8 cellular contexts compared by ENCODE assay signal in genomic region chr2:239326831-239327535, GRCh38.
A peak's percentile ranks its signal among the peaks of the same experiment; 100 is the strongest.
DNase-seq lines count a peak whose midpoint lies in the region; ATAC-seq and TF ChIP-seq lines count a peak whose summit lies in the region.

No MANE protein-coding gene starts in this region.

- no TSS peak for BruUV-seq in Caco-2 (replicated peaks; lab: Mats Ljungman, UMichigan)

- H3K4me3 ChIP-seq in Caco-2 (ENCODE audit: low read depth, low read length): no peak overlapping the region

- H3K9me3 ChIP-seq in Caco-2: no peaks in the 10 kb centered on the region

- TF ChIP-seq CTCF in GM13976 (IDR thresholded peaks at IDR 0.05; ENCODE audit: borderline replicate concordance, control extremely low read depth, extremely low read depth, insufficient read depth, missing control alignments) (no peak), glutamatergic neuron (IDR thresholded peaks at IDR 0.05; ENCODE audit: partially characterized antibody, unreplicated experiment) (no peak), Caco-2 (IDR thresholded peaks at IDR 0.05; ENCODE audit: insufficient read depth in 1 of 2, low read depth in 1 of 2, low read length in 1 of 2, severe bottlenecking in 1 of 2, unreplicated experiment in 1 of 2) (no peak)

- CTCF ChIA-PET in Caco-2 (lab: Charles Lee): no interaction called here

- H3K27me3 Mint-ChIP-seq in glutamatergic neuron (ENCODE audit: unreplicated experiment) (peaks cover 2% of the 10 kb centered on the region), Caco-2 (ENCODE audit: insufficient read depth, unreplicated experiment) (no peaks in the 10 kb centered on the region)

- in situ Hi-C loops in GM13976 (cut with MboI; ENCODE audit: low sequenced_read_pairs, unreplicated experiment): no loop called here

- H3K27ac Mint-ChIP-seq in glutamatergic neuron (ENCODE audit: unreplicated experiment): peak overlapping the region; percentile 44
- no peak overlapping the region for H3K27ac Mint-ChIP-seq in Caco-2 (ENCODE audit: unreplicated experiment)

- POLR2A ChIA-PET in Caco-2 (lab: Charles Lee): no interaction called here

- H3K4me1 ChIP-seq in Caco-2: no peaks in the 10 kb centered on the region

- intact Hi-C loops in Caco-2 (cut with micrococcal nuclease; ENCODE audit: unreplicated experiment): no loop called here

- DNase-seq in GM13976 (ENCODE audit: low spot score) (peak; percentile 64), glutamatergic neuron (no peak), Caco-2 (no peak), foreskin melanocyte (no peak)
- peak; percentile 58 for DNase-seq in activated CD8-positive, alpha-beta memory T cell treated with anti-CD3 and anti-CD28 coated beads, Interleukin-2, amount 50 U/mL, for 1 hour (ENCODE audit: extremely low read depth)
- peak; percentile 23 to 65 (median 60) for DNase-seq in stimulated activated CD4-positive, alpha-beta T cell treated with anti-CD3 and anti-CD28 coated beads, TNF-alpha, amount 100 ng/mL, for 4 hours (ENCODE audit: low read depth in 3 of 3)

- no peaks in the 10 kb centered on the region for H3K27me3 ChIP-seq in Caco-2 (replicated peaks; ENCODE audit: control insufficient read depth, insufficient read depth, low read length)

- H3K4me3 Mint-ChIP-seq in glutamatergic neuron (ENCODE audit: unreplicated experiment) (no peak overlapping the region), Caco-2 (ENCODE audit: unreplicated experiment) (no peak overlapping the region)

- ATAC-seq in HG03442 (IDR thresholded peaks at IDR 0.05; ENCODE audit: unreplicated experiment) (peak; percentile 70), GM19035 (IDR thresholded peaks at IDR 0.05; ENCODE audit: unreplicated experiment) (no peak)

- H3K36me3 Mint-ChIP-seq in glutamatergic neuron (ENCODE audit: unreplicated experiment) (no peaks in the 10 kb centered on the region), Caco-2 (ENCODE audit: insufficient read depth, unreplicated experiment) (no peaks in the 10 kb centered on the region)

- H3K4me1 Mint-ChIP-seq in glutamatergic neuron (ENCODE audit: low read depth, unreplicated experiment): peaks cover 55% of the 10 kb centered on the region
- H3K4me1 Mint-ChIP-seq in Caco-2 (ENCODE audit: low read depth, unreplicated experiment): no peaks in the 10 kb centered on the region

- H3K9me3 Mint-ChIP-seq in glutamatergic neuron (ENCODE audit: unreplicated experiment) (peaks cover 10% of the 10 kb centered on the region), Caco-2 (ENCODE audit: unreplicated experiment) (no peaks in the 10 kb centered on the region)

- H3K36me3 ChIP-seq in Caco-2 (ENCODE audit: control insufficient read depth, insufficient read depth, low read length): no peaks in the 10 kb centered on the region

Comparison
In these comparisons a context has a peak if more than half of its experiments do, and no peak if none do; other contexts are left out.
1. DNase-seq: peak in GM13976 (single experiment), activated CD8-positive, alpha-beta memory T cell treated with anti-CD3 and anti-CD28 coated beads, Interleukin-2, amount 50 U/mL, for 1 hour (single experiment) and stimulated activated CD4-positive, alpha-beta T cell treated with anti-CD3 and anti-CD28 coated beads, TNF-alpha, amount 100 ng/mL, for 4 hours (3 of 3); none in glutamatergic neuron (single experiment), Caco-2 (0 of 2) and foreskin melanocyte (single experiment).